8 cellular contexts compared by ENCODE assay signal in the genomic region with DNA sequence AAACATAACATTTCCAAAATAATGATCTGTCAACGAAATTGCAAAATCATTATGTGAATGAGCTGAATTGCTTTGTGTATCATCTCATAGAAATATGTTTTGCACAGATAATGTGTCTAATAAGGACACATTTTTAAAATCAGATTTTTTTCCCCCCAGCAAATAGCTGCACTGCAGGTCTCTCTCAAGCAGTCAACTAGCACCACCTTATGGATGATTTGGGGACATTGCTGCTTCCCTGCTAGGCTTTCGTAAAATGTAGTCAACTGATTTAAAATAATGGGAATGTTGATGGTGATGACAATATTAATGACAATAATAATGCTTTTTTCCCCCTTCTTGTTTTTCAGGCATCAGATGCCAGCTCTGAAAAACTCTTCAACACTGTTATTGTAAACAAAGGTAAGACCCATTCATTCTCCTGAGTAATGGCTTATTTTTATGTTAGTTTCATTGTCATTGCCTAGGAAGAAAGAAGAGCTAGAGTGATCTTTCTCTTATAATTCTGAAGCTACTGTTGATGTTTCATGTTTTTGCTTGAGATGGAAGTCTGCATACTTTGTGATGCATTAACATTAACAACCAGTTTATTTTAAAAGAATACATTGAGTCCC.
DNase-seq lines count a peak whose midpoint lies in the region; ATAC-seq, FAIRE-seq and TF ChIP-seq lines count a peak whose summit lies in the region.

No MANE protein-coding gene starts in this region.

- H3K4me3 ChIP-seq in HUES64 (ENCODE audit: low read length) = peak overlapping the region; percentile 89
- no peak overlapping the region for H3K4me3 ChIP-seq in OCI-LY1 (ENCODE audit: low read depth, low read length, poor library complexity, severe bottlenecking)
- peak overlapping the region; percentile 23 to 98 (median 92); a peak in 5 of 8 replicates for H3K4me3 ChIP-seq in H1 (ENCODE audit: extremely low read depth in 1 of 4, insufficient read depth in 2 of 4, low read depth in 3 of 4, low read length in 4 of 4)

- H3K4me1 Mint-ChIP-seq in naive thymus-derived CD8-positive, alpha-beta T cell = peaks cover 0 to 24% (median 13%) of the 10 kb centered on the region in 4 donors
- H3K4me1 Mint-ChIP-seq in activated CD8-positive, alpha-beta memory T cell treated with anti-CD3 and anti-CD28 coated beads, Interleukin-2, amount 10 ng/mL, durations not matched to agents 7 days and 5 days = peaks cover 16% of the 10 kb centered on the region

- DNase-seq in DMS53 treated with DMSO at 0.1 percent for 48 hours (lab: John Stamatoyannopoulos, UW; ENCODE audit: unreplicated experiment) (peak; percentile 63), H1 (ENCODE audit: low read depth in 1 of 2, low spot score in 2 of 2) (no peak)
- DNase-seq in naive thymus-derived CD8-positive, alpha-beta T cell = peak in 6 of 10 donors; percentile 23 to 64 (median 42)
- DNase-seq in stimulated activated CD4-positive, alpha-beta T cell treated with anti-CD3 and anti-CD28 coated beads, Interleukin-12 subunit alpha, Interleukin-12 subunit beta, amount 100 ng/mL, for 4 hours = no peak
- DNase-seq in activated CD8-positive, alpha-beta memory T cell treated with anti-CD3 and anti-CD28 coated beads, Interleukin-2, amount 10 ng/mL, durations not matched to agents 7 days and 5 days = no peak

- TF ChIP-seq CTCF in OCI-LY1 (IDR thresholded peaks at IDR 0.05; ENCODE audit: low read length) (peak; percentile 99), H1 (IDR thresholded peaks at IDR 0.05; ENCODE audit: control extremely low read depth in 1 of 3, insufficient read depth in 1 of 3, low read depth in 1 of 3, low read length in 3 of 3) (peak; percentile 21 to 73 (median 68))

- no peaks in the 10 kb centered on the region for H3K9me3 Mint-ChIP-seq in naive thymus-derived CD8-positive, alpha-beta T cell
- no peaks in the 10 kb centered on the region for H3K9me3 Mint-ChIP-seq in activated CD8-positive, alpha-beta memory T cell treated with anti-CD3 and anti-CD28 coated beads, Interleukin-2, amount 10 ng/mL, durations not matched to agents 7 days and 5 days (ENCODE audit: low read depth)

- CTCF ChIA-PET in H1 (lab: Charles Lee; ENCODE audit: partially characterized antibody) = interaction anchor here (0.7 to 5.0 kb wide), 34 partner anchors 9 to 398 kb away, joined by 3 to 46 read pairs (median 4); no protein-coding TSS in a partner anchor
- CTCF ChIA-PET in activated CD8-positive, alpha-beta memory T cell treated with anti-CD3 and anti-CD28 coated beads, Interleukin-2, amount 10 ng/mL, durations not matched to agents 7 days and 5 days (lab: Charles Lee) = interaction anchor here (0.5 to 2.0 kb wide), 15 partner anchors 8 to 376 kb away, joined by 3 to 9 read pairs (median 3); no protein-coding TSS in a partner anchor

- H3K18ac ChIP-seq in H1 (ENCODE audit: extremely low read depth, low read length) = no peak overlapping the region; the same call in 1 of the 2 replicates

- no peaks in the 10 kb centered on the region for H3K36me3 Mint-ChIP-seq in naive thymus-derived CD8-positive, alpha-beta T cell
- H3K36me3 Mint-ChIP-seq in activated CD8-positive, alpha-beta memory T cell treated with anti-CD3 and anti-CD28 coated beads, Interleukin-2, amount 10 ng/mL, durations not matched to agents 7 days and 5 days = no peaks in the 10 kb centered on the region

- H3K27me3 Mint-ChIP-seq in naive thymus-derived CD8-positive, alpha-beta T cell = peaks cover 14 to 37% (median 19%) of the 10 kb centered on the region in 5 donors
- peaks cover 36% of the 10 kb centered on the region for H3K27me3 Mint-ChIP-seq in activated CD8-positive, alpha-beta memory T cell treated with anti-CD3 and anti-CD28 coated beads, Interleukin-2, amount 10 ng/mL, durations not matched to agents 7 days and 5 days

- H3K23ac ChIP-seq in H1 (ENCODE audit: insufficient read length) = no peak overlapping the region

- no peak overlapping the region for H3K56ac ChIP-seq in H1 (replicated peaks; ENCODE audit: insufficient read length, low read depth, low read length)

- no peaks in the 10 kb centered on the region for H3K9me2 ChIP-seq in OCI-LY1 (ENCODE audit: low read depth, low read length)

- peaks cover 4% of the 10 kb centered on the region for H3K23me2 ChIP-seq in H1 (ENCODE audit: low read depth, low read length)

- H3K4me2 ChIP-seq in OCI-LY1 (ENCODE audit: low read length) = no peak overlapping the region
- peak overlapping the region; percentile 76 to 81 for H3K4me2 ChIP-seq in H1 (ENCODE audit: insufficient read depth in 1 of 2, low read depth in 2 of 2, low read length in 2 of 2)

- no peak overlapping the region for H4K5ac ChIP-seq in H1 (ENCODE audit: insufficient read length, low read depth, low read length)

- H3K9ac ChIP-seq in HUES64 (ENCODE audit: low read depth, low read length) (no peak overlapping the region), OCI-LY1 (ENCODE audit: low read length) (no peak overlapping the region), H1 (replicated peaks in 1 of 4; ENCODE audit: extremely low read depth in 1 of 4, low read depth in 3 of 4, low read length in 3 of 4) (no peak overlapping the region)

- peak; percentile 97 for FAIRE-seq in H1 (lab: Jason Lieb, UNC)

- H3K79me2 ChIP-seq in OCI-LY1 (ENCODE audit: insufficient read depth, low read length) (no peaks in the 10 kb centered on the region), H1 (ENCODE audit: control insufficient read depth in 1 of 2, insufficient read depth in 2 of 2, low read length in 2 of 2) (peaks cover 37 to 81% of the 10 kb centered on the region in 2 experiments)

- H3K4me1 ChIP-seq in HUES64 (ENCODE audit: insufficient read depth, low read length) (peaks cover 67% of the 10 kb centered on the region), OCI-LY1 (ENCODE audit: insufficient read depth, low read length, severe bottlenecking) (peaks cover 35% of the 10 kb centered on the region), H1 (replicated peaks in 1 of 4; ENCODE audit: control insufficient read depth in 3 of 4, insufficient read depth in 4 of 4, low read length in 3 of 4) (peaks cover 12 to 50% (median 32%) of the 10 kb centered on the region in 4 experiments)

- peak overlapping the region in 1 of 10 donors; percentile 28 for H3K4me3 Mint-ChIP-seq in naive thymus-derived CD8-positive, alpha-beta T cell
- H3K4me3 Mint-ChIP-seq in activated CD8-positive, alpha-beta memory T cell treated with anti-CD3 and anti-CD28 coated beads, Interleukin-2, amount 10 ng/mL, durations not matched to agents 7 days and 5 days = no peak overlapping the region

- no peak overlapping the region for H3K4ac ChIP-seq in H1 (replicated peaks; ENCODE audit: insufficient read length, low read depth, low read length)

- no peak for TF ChIP-seq POLR2A in H1 (IDR thresholded peaks at IDR 0.05; ENCODE audit: control extremely low read depth in 1 of 2, low read depth in 2 of 2, low read length in 2 of 2)

- TF ChIP-seq EP300 in H1 (IDR thresholded peaks at IDR 0.05; ENCODE audit: borderline replicate concordance in 1 of 2, low read depth in 2 of 2, low read length in 2 of 2) = no peak

- H3K27ac ChIP-seq in HUES64 (ENCODE audit: low read depth, low read length) (peak overlapping the region; percentile 89; the same call in 1 of the 2 replicates), OCI-LY1 (ENCODE audit: low read depth, low read length, poor library complexity, severe bottlenecking) (no peak overlapping the region), H1 (ENCODE audit: low read depth, low read length) (no peak overlapping the region)

- TF ChIP-seq RAD21 in H1 (IDR thresholded peaks at IDR 0.05 in 1 of 2, conservative IDR thresholded peaks at IDR 0.05 in 1 of 2; ENCODE audit: low read depth in 2 of 2, low read length in 2 of 2) = peak; percentile 93 to 94

- no peak overlapping the region for H2AK5ac ChIP-seq in H1 (ENCODE audit: low read depth, low read length)

- H3K79me1 ChIP-seq in H1 (ENCODE audit: low read depth, low read length) = peaks cover 4% of the 10 kb centered on the region; the same call in 1 of the 2 replicates

- no peaks in the 10 kb centered on the region for H4K20me1 ChIP-seq in OCI-LY1 (ENCODE audit: insufficient read depth, low read length)
- peaks cover 13 to 16% of the 10 kb centered on the region in 2 experiments for H4K20me1 ChIP-seq in H1 (replicated peaks in 1 of 2; ENCODE audit: control insufficient read depth in 1 of 2, insufficient read depth in 2 of 2, low read length in 2 of 2)

- H2BK12ac ChIP-seq in H1 (ENCODE audit: low read depth, low read length) = no peak overlapping the region

- no peak overlapping the region for H2BK5ac ChIP-seq in H1 (ENCODE audit: low read depth, low read length)

- H3K27ac Mint-ChIP-seq in naive thymus-derived CD8-positive, alpha-beta T cell = no peak overlapping the region
- H3K27ac Mint-ChIP-seq in activated CD8-positive, alpha-beta memory T cell treated with anti-CD3 and anti-CD28 coated beads, Interleukin-2, amount 10 ng/mL, durations not matched to agents 7 days and 5 days = no peak overlapping the region

- no peak overlapping the region for H3K14ac ChIP-seq in H1 (ENCODE audit: insufficient read length)

- no peak overlapping the region for H2AFZ ChIP-seq in OCI-LY1 (ENCODE audit: low read length)
- no peak overlapping the region for H2AFZ ChIP-seq in H1 (ENCODE audit: low read length)

- WGBS in HUES64 = no CpG with 5 or more reads among the region's 2 CpGs
- WGBS in H1 (ENCODE audit: extremely low coverage in 1 of 2, insufficient coverage in 1 of 2, insufficient read length in 1 of 2, insufficient replicate concordance in 2 of 2, low coverage in 1 of 2, low lambda C conversion rate in 2 of 2, missing lambda C conversion rate in 1 of 2), 2 experiments = 17% methylated on average over 2 of the region's 2 CpGs; no CpG with 5 or more reads in 1 of the 2 experiments

- H3K27me3 ChIP-seq in HUES64 (ENCODE audit: insufficient read depth, low read length) (peaks cover 3% of the 10 kb centered on the region), OCI-LY1 (ENCODE audit: insufficient read depth, low read length) (no peaks in the 10 kb centered on the region), H1 (replicated peaks in 1 of 4; ENCODE audit: control insufficient read depth in 3 of 4, extremely low read depth in 1 of 4, insufficient read depth in 3 of 4, low read length in 3 of 4) (peaks cover 0 to 3% (median under 1%) of the 10 kb centered on the region in 4 experiments; a peak in 3 of 7 replicates)

- H4K8ac ChIP-seq in H1 (ENCODE audit: extremely low read depth, insufficient read depth, low read length) = no peak overlapping the region

- POLR2A ChIA-PET in H1 (lab: Charles Lee; ENCODE audit: partially characterized antibody) = interaction anchor here (0.6 to 2.5 kb wide), 10 partner anchors 9 to 193 kb away, joined by 3 to 9 read pairs (median 3); no protein-coding TSS in a partner anchor
- POLR2A ChIA-PET in naive thymus-derived CD8-positive, alpha-beta T cell (lab: Charles Lee) = no interaction called here

- H2BK15ac ChIP-seq in H1 (ENCODE audit: low read length) = no peak overlapping the region

- ATAC-seq in naive thymus-derived CD8-positive, alpha-beta T cell = no peak
- no peak for ATAC-seq in GM21737 (IDR thresholded peaks at IDR 0.05; ENCODE audit: unreplicated experiment)
- no peak for ATAC-seq in activated CD8-positive, alpha-beta memory T cell treated with anti-CD3 and anti-CD28 coated beads, Interleukin-2, amount 10 ng/mL, durations not matched to agents 7 days and 5 days

- H2BK20ac ChIP-seq in H1 (ENCODE audit: low read length) = no peak overlapping the region

- no peak overlapping the region for H2BK120ac ChIP-seq in H1 (replicated peaks; ENCODE audit: low read depth, low read length)

- H3K36me3 ChIP-seq in HUES64 (ENCODE audit: insufficient read depth, low read length) (peaks cover 33% of the 10 kb centered on the region), OCI-LY1 (ENCODE audit: insufficient read depth, low read length) (peaks cover 29% of the 10 kb centered on the region; the same call in 1 of the 2 replicates), H1 (ENCODE audit: control insufficient read depth in 2 of 4, insufficient read depth in 4 of 4, low read length in 3 of 4) (peaks cover 3 to 44% (median 9%) of the 10 kb centered on the region in 4 experiments; a peak in 6 of 8 replicates)

- H4K91ac ChIP-seq in H1 (replicated peaks; ENCODE audit: insufficient read length, low read length) = no peak overlapping the region

- H3K9me3 ChIP-seq in HUES64 (ENCODE audit: insufficient read depth, low read depth, low read length) (no peaks in the 10 kb centered on the region), OCI-LY1 (ENCODE audit: low read length) (no peaks in the 10 kb centered on the region), H1 (ENCODE audit: insufficient read depth in 2 of 2, low read depth in 1 of 2, low read length in 1 of 2) (no peaks in the 10 kb centered on the region)

- peaks cover 4% of the 10 kb centered on the region; the same call in 1 of the 2 replicates for H3F3A ChIP-seq in OCI-LY1 (ENCODE audit: insufficient read depth, low read length)

Comparison
In these comparisons a context has a peak if more than half of its experiments do, and no peak if none do; other contexts are left out.
1. DNase-seq: peak in DMS53 treated with DMSO at 0.1 percent for 48 hours (single experiment) and naive thymus-derived CD8-positive, alpha-beta T cell (6 of 10); none in H1 (0 of 2), stimulated activated CD4-positive, alpha-beta T cell treated with anti-CD3 and anti-CD28 coated beads, Interleukin-12 subunit alpha, Interleukin-12 subunit beta, amount 100 ng/mL, for 4 hours (single experiment) and activated CD8-positive, alpha-beta memory T cell treated with anti-CD3 and anti-CD28 coated beads, Interleukin-2, amount 10 ng/mL, durations not matched to agents 7 days and 5 days (single experiment).